9 cellular contexts compared by ENCODE assay signal in genomic region chr2:238523158-238524110, GRCh38.
DNase-seq lines count a peak whose midpoint lies in the region; FAIRE-seq and TF ChIP-seq lines count a peak whose summit lies in the region.
"Had no signal": no experiment of that assay in that cellular context is flagged by ENCODE, and none has a peak within 500 bp of the region (broad histone marks: within the 10 kb centered on the region; RNA-seq: fewer than 3 reads in every experiment).

No MANE protein-coding gene starts in this region.

- no peaks in the 10 kb centered on the region for H3K9me2 ChIP-seq in hepatocyte (replicated peaks; ENCODE audit: insufficient read depth)

- H3K27me3 Mint-ChIP-seq in H9 (ENCODE audit: low read depth), result peaks cover 1% of the 10 kb centered on the region; the same call in 1 of the 2 replicates

- DNase-seq in H9 (peak; percentile 82), adrenal gland (peak in 6 of 7 donors; percentile 13 to 58 (median 50)), hepatocyte (ENCODE audit: low spot score) (peak; percentile 49), GM12891 (ENCODE audit: insufficient read length, low spot score) (no peak), DMS79 (lab: John Stamatoyannopoulos, UW) (no peak), SHP77 treated with DMSO at 0.1 percent for 48 hours (lab: John Stamatoyannopoulos, UW) (no peak), frontal cortex (ENCODE audit: low spot score in 2 of 2) (no peak)
- DNase-seq: central memory CD4-positive, alpha-beta T cell had no signal

- TF ChIP-seq CTCF in H9 (conservative IDR thresholded peaks at IDR 0.05) (peak; percentile 66), adrenal gland (IDR thresholded peaks at IDR 0.05) (peak in 3 of 6 experiments; percentile 29 to 32 (median 29)), hepatocyte (IDR thresholded peaks at IDR 0.05; ENCODE audit: poor library complexity) (peak; percentile 38)

- H3K9ac ChIP-seq in H9 (ENCODE audit: extremely low read depth, insufficient read length, low read length) (no peak overlapping the region), stomach smooth muscle (ENCODE audit: low read length in 2 of 2) (peak overlapping the region in 1 of 2 donors; percentile 45)

- H3K4me2 ChIP-seq in H9 (ENCODE audit: insufficient read depth, insufficient read length, low read length), result no peak overlapping the region
- H3K4me2 ChIP-seq in hepatocyte, result peak overlapping the region; percentile 49

- H3K36me3 Mint-ChIP-seq in H9 (ENCODE audit: insufficient read depth in 1 of 3, low read depth in 3 of 3), result no peaks in the 10 kb centered on the region

- H4K8ac ChIP-seq in H9 (replicated peaks; ENCODE audit: insufficient read length, low read depth, low read length), result no peak overlapping the region

- no peak overlapping the region; a peak in 1 of 7 replicates for H3K27ac Mint-ChIP-seq in H9

- TF ChIP-seq POLR2A in adrenal gland (IDR thresholded peaks at IDR 0.05) (no peak), GM12891 (IDR thresholded peaks at IDR 0.05; ENCODE audit: low read depth, low read length) (no peak)

- H2BK12ac ChIP-seq in H9 (ENCODE audit: insufficient read length, low read depth, low read length), result no peak overlapping the region

- H2AK5ac ChIP-seq in H9 (ENCODE audit: insufficient read length, low read length), result no peak overlapping the region

- H3K79me2 ChIP-seq in H9 (ENCODE audit: insufficient read depth, low read length) (no peaks in the 10 kb centered on the region), hepatocyte (no peaks in the 10 kb centered on the region)

- H3K27ac ChIP-seq in H9 (ENCODE audit: insufficient read length, low read depth, low read length), result no peak overlapping the region
- no peak overlapping the region for H3K27ac ChIP-seq in adrenal gland
- H3K27ac ChIP-seq in hepatocyte, result peak overlapping the region; percentile 46
- H3K27ac ChIP-seq in stomach smooth muscle (ENCODE audit: low read length), result peak overlapping the region; percentile 69

- H3K4me1 Mint-ChIP-seq in H9, result peaks cover 8 to 13% of the 10 kb centered on the region in 2 experiments

- intact Hi-C loops in adrenal gland (cut with DNase I), result loop anchor here in 1 of 2 donors (5.0 kb wide), 1 partner anchor 259 kb away; no protein-coding TSS in a partner anchor

- H3K79me1 ChIP-seq in H9 (ENCODE audit: insufficient read depth, low read depth, low read length, poor library complexity, severe bottlenecking), result no peaks in the 10 kb centered on the region

- H3K4me3 Mint-ChIP-seq in H9, result no peak overlapping the region

- H4K91ac ChIP-seq in H9 (ENCODE audit: insufficient read length, low read depth, low read length), result no peak overlapping the region

- no peaks in the 10 kb centered on the region for H3K27me3 ChIP-seq in H9 (ENCODE audit: insufficient read depth, low read length)
- peaks cover 11% of the 10 kb centered on the region for H3K27me3 ChIP-seq in adrenal gland
- no peaks in the 10 kb centered on the region for H3K27me3 ChIP-seq in hepatocyte
- H3K27me3 ChIP-seq in stomach smooth muscle (ENCODE audit: control insufficient read depth in 1 of 2, insufficient read depth in 2 of 2, low read length in 2 of 2), result no peaks in the 10 kb centered on the region

- no peaks in the 10 kb centered on the region for H3K23me2 ChIP-seq in H9 (ENCODE audit: insufficient read length, low read depth, low read length, poor library complexity, severe bottlenecking)

- H3K4ac ChIP-seq in H9 (ENCODE audit: low read depth, low read length), result no peak overlapping the region

- no peak overlapping the region for H3T11ph ChIP-seq in H9 (ENCODE audit: low read length)

- no peak overlapping the region for H2BK20ac ChIP-seq in H9 (ENCODE audit: low read depth, low read length, poor library complexity, severe bottlenecking)

- H3K23ac ChIP-seq in H9 (ENCODE audit: insufficient read length, low read depth, low read length), result no peak overlapping the region

- H3K9me3 ChIP-seq in H9 (ENCODE audit: control insufficient read depth, low read depth, low read length), result no peaks in the 10 kb centered on the region
- no peaks in the 10 kb centered on the region for H3K9me3 ChIP-seq in adrenal gland (replicated peaks in 1 of 3)
- no peaks in the 10 kb centered on the region for H3K9me3 ChIP-seq in hepatocyte (ENCODE audit: low read depth)
- H3K9me3 ChIP-seq in stomach smooth muscle (ENCODE audit: control insufficient read depth in 2 of 2, low read length in 2 of 2), result peaks cover 0 to 3% of the 10 kb centered on the region in 2 donors

- H2BK15ac ChIP-seq in H9 (ENCODE audit: low read depth, low read length), result no peak overlapping the region

- no peaks in the 10 kb centered on the region for H3K9me3 Mint-ChIP-seq in H9

- H3K4me1 ChIP-seq in H9 (ENCODE audit: insufficient read depth, low read length) (no peaks in the 10 kb centered on the region), adrenal gland (replicated peaks in 1 of 2) (no peaks in the 10 kb centered on the region), hepatocyte (ENCODE audit: insufficient read depth) (peaks cover 5% of the 10 kb centered on the region), stomach smooth muscle (ENCODE audit: control insufficient read depth, insufficient read depth, low read length) (peaks cover 12% of the 10 kb centered on the region)

- no CpG with 5 or more reads among the region's 40 CpGs for WGBS in H9 (ENCODE audit: extremely low coverage, insufficient read length, low lambda C conversion rate)
- WGBS in adrenal gland, 4 donors, result 36 to 51% (median 42%) methylated on average over 24 to 40 of the region's 40 CpGs
- WGBS in hepatocyte (ENCODE audit: low lambda C conversion rate, missing lambda C conversion rate), result 55% methylated on average over 39 of the region's 40 CpGs

- FAIRE-seq in GM12891 (lab: Jason Lieb, UNC) (no peak), frontal cortex (lab: Jason Lieb, UNC) (no peak)

- H3K4me3 ChIP-seq in adrenal gland, result no peak overlapping the region
- no peak overlapping the region for H3K4me3 ChIP-seq in hepatocyte
- peak overlapping the region in 1 of 2 donors; percentile 55 for H3K4me3 ChIP-seq in stomach smooth muscle (ENCODE audit: low read length in 2 of 2)

- no peak overlapping the region for H2BK5ac ChIP-seq in H9 (ENCODE audit: insufficient read length, low read length)

- no peak overlapping the region for H3K18ac ChIP-seq in H9 (ENCODE audit: insufficient read length, low read depth, low read length)

- H3K56ac ChIP-seq in H9 (ENCODE audit: insufficient read length, low read depth, low read length), result no peak overlapping the region

- H3K14ac ChIP-seq in H9 (ENCODE audit: insufficient read depth, low read length), result 0 out of 2 replicates have a peak overlapping the region, but pooled peaks have one; percentile 1

- no peak overlapping the region for H2AFZ ChIP-seq in H9 (ENCODE audit: low read length)
- no peak overlapping the region for H2AFZ ChIP-seq in hepatocyte

- H4K20me1 ChIP-seq in H9 (ENCODE audit: control insufficient read depth, insufficient read depth, insufficient read length) (peaks cover 4% of the 10 kb centered on the region), hepatocyte (ENCODE audit: insufficient read depth, poor library complexity, severe bottlenecking) (no peaks in the 10 kb centered on the region)

- H3K36me3 ChIP-seq in adrenal gland (replicated peaks in 1 of 2) (no peaks in the 10 kb centered on the region), hepatocyte (replicated peaks; ENCODE audit: insufficient read depth, low read depth) (no peaks in the 10 kb centered on the region), stomach smooth muscle (ENCODE audit: control insufficient read depth in 2 of 2, insufficient read depth in 2 of 2, low read length in 2 of 2) (no peaks in the 10 kb centered on the region)

- H4K5ac ChIP-seq in H9 (ENCODE audit: insufficient read length, low read depth, low read length), result no peak overlapping the region

- H2BK120ac ChIP-seq in H9 (ENCODE audit: low read depth, low read length, poor library complexity, severe bottlenecking), result no peak overlapping the region

TF ChIP-seq in GM12891, 5 proteins besides CTCF, POLR2A, EP300 and RAD21:
- TF ChIP-seq POU2F2 (IDR thresholded peaks at IDR 0.05; ENCODE audit: low read depth, low read length) (no peak), SPI1 (IDR thresholded peaks at IDR 0.05; ENCODE audit: low read depth, low read length) (no peak), PAX5 (IDR thresholded peaks at IDR 0.05; ENCODE audit: insufficient read depth, low read length, severe bottlenecking) (no peak), TAF1 (IDR thresholded peaks at IDR 0.05; ENCODE audit: low read depth, low read length) (no peak), POLR2AphosphoS5 (IDR thresholded peaks at IDR 0.05; ENCODE audit: low read depth, low read length) (no peak)

Comparison
In these comparisons a context has a peak if more than half of its experiments do, and no peak if none do; other contexts are left out.
1. DNase-seq: peak in H9 (single experiment), adrenal gland (6 of 7) and hepatocyte (single experiment); none in GM12891 (single experiment), DMS79 (single experiment), SHP77 treated with DMSO at 0.1 percent for 48 hours (single experiment) and frontal cortex (0 of 2).
2. H3K27ac ChIP-seq: peak in hepatocyte (single experiment) and stomach smooth muscle (single experiment); none in H9 (single experiment) and adrenal gland (0 of 5).